In genomic region chrX:111634823-111635410, GRCh38 we compare ENCODE assay signal across 17 cellular contexts. TPM values are rescaled to one million over a fixed set of nuclear protein-coding genes. Genes with fewer than 3 reads are reported as not detected.
DNase-seq lines count a peak whose midpoint lies in the region; ATAC-seq, FAIRE-seq and TF ChIP-seq lines count a peak whose summit lies in the region.
"Had no signal": no experiment of that assay in that cellular context is flagged by ENCODE, and none has a peak within 500 bp of the region (broad histone marks: within the 10 kb centered on the region; RNA-seq: fewer than 3 reads in every experiment).

No MANE protein-coding gene starts in this region.

- peak; percentile 51 for FAIRE-seq in A549 (lab: Jason Lieb, UNC)

- no peaks in the 10 kb centered on the region for H3K9me2 ChIP-seq in SK-N-SH

- TF ChIP-seq CTCF in A549 (IDR thresholded peaks at IDR 0.05): no peak
- no peak for TF ChIP-seq CTCF in SK-N-SH (IDR thresholded peaks at IDR 0.05)
- TF ChIP-seq CTCF in fibroblast of pulmonary artery (IDR thresholded peaks at IDR 0.05; ENCODE audit: low read length, missing control alignments): no peak

- no peak for TF ChIP-seq EP300 in A549 (IDR thresholded peaks at IDR 0.05)
- TF ChIP-seq EP300 in SK-N-SH (IDR thresholded peaks at IDR 0.05; ENCODE audit: borderline replicate concordance in 1 of 2, low read depth in 1 of 2, low read length in 1 of 2): peak in 1 of 2 experiments; percentile 79; a peak in 2 of 4 replicates

- H4K20me1 ChIP-seq in SK-N-SH (ENCODE audit: insufficient read depth): no peaks in the 10 kb centered on the region

- H3K27ac ChIP-seq in A549 (no peak overlapping the region), SK-N-SH (ENCODE audit: low read depth in 2 of 2, low read length in 1 of 2) (no peak overlapping the region)

- WGBS in A549 (ENCODE audit: missing lambda C conversion rate): 38% methylated on average over 1 of the region's 1 CpG
- WGBS in SK-N-SH (ENCODE audit: low lambda C conversion rate): 28% methylated on average over 1 of the region's 1 CpG

- POLR2A ChIA-PET in A549 (lab: Yijun Ruan, JAX): no interaction called here
- POLR2A ChIA-PET in SK-N-SH (lab: Yijun Ruan, JAX): no interaction called here

- DNase-seq in A549 (ENCODE audit: low read depth in 1 of 2, low spot score in 1 of 2) (no peak), NCI-H1105 (lab: John Stamatoyannopoulos, UW) (peak; percentile 77), SK-N-SH (no peak), fibroblast of pulmonary artery (ENCODE audit: low read depth) (peak; percentile 1)
- DNase-seq in effector CD4-positive, alpha-beta T cell: no peak
- DNase-seq: ACHN; Calu3; CD4-positive, alpha-beta T cell; EL; KG1; NCI-H1092; NCI-H1930; NCI-H226; NCI-H82; SHP77 had no signal

- no peaks in the 10 kb centered on the region for H3K36me3 ChIP-seq in SK-N-SH (replicated peaks in 1 of 2; ENCODE audit: control insufficient read depth in 1 of 2, insufficient read depth in 2 of 2, low read length in 1 of 2)

- H3K79me2 ChIP-seq in SK-N-SH (ENCODE audit: insufficient read depth): no peaks in the 10 kb centered on the region

- no peak for TF ChIP-seq POLR2A in A549 (IDR thresholded peaks at IDR 0.05; ENCODE audit: low read length)

- H3F3A ChIP-seq in SK-N-SH (replicated peaks; ENCODE audit: insufficient read depth): no peaks in the 10 kb centered on the region

- no peak overlapping the region for H2AFZ ChIP-seq in SK-N-SH (ENCODE audit: low read depth)

- CTCF ChIA-PET in A549 (lab: Yijun Ruan, JAX): no interaction called here
- CTCF ChIA-PET in SK-N-SH (lab: Yijun Ruan, JAX): no interaction called here

- H3K9ac ChIP-seq in SK-N-SH: no peak overlapping the region

- no peak overlapping the region for H3K4me3 ChIP-seq in A549
- no peak overlapping the region for H3K4me3 ChIP-seq in SK-N-SH (ENCODE audit: low read depth in 2 of 2, low read length in 1 of 2)
- H3K4me3 ChIP-seq in fibroblast of pulmonary artery (replicated peaks; ENCODE audit: low read depth, low read length): no peak overlapping the region

- no peak for TF ChIP-seq RAD21 in A549 (conservative IDR thresholded peaks at IDR 0.05 in 1 of 2, IDR thresholded peaks at IDR 0.05 in 1 of 2)
- no peak for TF ChIP-seq RAD21 in SK-N-SH (IDR thresholded peaks at IDR 0.05; ENCODE audit: low read length)

- H3K27me3 ChIP-seq in SK-N-SH (ENCODE audit: insufficient read depth): no peaks in the 10 kb centered on the region

- no peak for ATAC-seq in A549
- no peak for ATAC-seq in HG02981 (IDR thresholded peaks at IDR 0.05; ENCODE audit: unreplicated experiment)
- ATAC-seq in HG03025 (IDR thresholded peaks at IDR 0.05; ENCODE audit: low FRiP score, unreplicated experiment): no peak

- H3K4me1 ChIP-seq in A549: no peaks in the 10 kb centered on the region
- H3K4me1 ChIP-seq in SK-N-SH (ENCODE audit: control insufficient read depth in 1 of 2, insufficient read depth in 2 of 2, low read depth in 1 of 2, low read length in 1 of 2): no peaks in the 10 kb centered on the region; a peak in 1 of 4 replicates

- no peak overlapping the region for H3K4me2 ChIP-seq in A549
- no peak overlapping the region for H3K4me2 ChIP-seq in SK-N-SH

- H3K9me3 ChIP-seq in A549 (no peaks in the 10 kb centered on the region), SK-N-SH (no peaks in the 10 kb centered on the region)

TF ChIP-seq in A549, 52 proteins besides CTCF, POLR2A, EP300 and RAD21 (continues in another document):
- TF ChIP-seq KDM5A (IDR thresholded peaks at IDR 0.05) (no peak), BHLHE40 (IDR thresholded peaks at IDR 0.05; ENCODE audit: low read depth, low read length) (no peak), REST (IDR thresholded peaks at IDR 0.05) (no peak), ZNF302 (CRISPR knock-in tag; IDR thresholded peaks at IDR 0.05) (no peak), HEYL (CRISPR knock-in tag; IDR thresholded peaks at IDR 0.05) (no peak), TP53 (CRISPR knock-in tag; IDR thresholded peaks at IDR 0.05) (no peak), ZSCAN20 (CRISPR knock-in tag; IDR thresholded peaks at IDR 0.05) (no peak), GATA3 (IDR thresholded peaks at IDR 0.05; ENCODE audit: borderline replicate concordance) (no peak), CHD4 (IDR thresholded peaks at IDR 0.05; ENCODE audit: borderline replicate concordance) (no peak), RNF2 (IDR thresholded peaks at IDR 0.05; ENCODE audit: borderline replicate concordance, low read depth) (no peak), TFCP2L1 (CRISPR knock-in tag; IDR thresholded peaks at IDR 0.05) (no peak), NPAS2 (CRISPR knock-in tag; IDR thresholded peaks at IDR 0.05; ENCODE audit: borderline replicate concordance) (no peak), HDAC2 (IDR thresholded peaks at IDR 0.05) (no peak), RARB (CRISPR knock-in tag; IDR thresholded peaks at IDR 0.05) (no peak)

TF ChIP-seq in SK-N-SH, 30 proteins besides CTCF, POLR2A, EP300 and RAD21:
- TF ChIP-seq MEF2A (IDR thresholded peaks at IDR 0.05; ENCODE audit: borderline replicate concordance, low read depth) (no peak), MXI1 (IDR thresholded peaks at IDR 0.05; ENCODE audit: low read depth, low read length) (no peak), TEAD4 (IDR thresholded peaks at IDR 0.05; ENCODE audit: borderline replicate concordance, insufficient read depth) (no peak), GATA2 (CRISPR knock-in tag; IDR thresholded peaks at IDR 0.05) (peak; percentile 45), ELF1 (IDR thresholded peaks at IDR 0.05) (no peak), SMC3 (IDR thresholded peaks at IDR 0.05; ENCODE audit: low read depth, low read length) (no peak), TCF12 (IDR thresholded peaks at IDR 0.05) (no peak), GABPA (IDR thresholded peaks at IDR 0.05; ENCODE audit: low read depth) (no peak), RCOR1 (IDR thresholded peaks at IDR 0.05; ENCODE audit: low read length) (peak; percentile 80), FOXM1 (IDR thresholded peaks at IDR 0.05; ENCODE audit: low read depth) (no peak)
- TF ChIP-seq, protein P1, sequence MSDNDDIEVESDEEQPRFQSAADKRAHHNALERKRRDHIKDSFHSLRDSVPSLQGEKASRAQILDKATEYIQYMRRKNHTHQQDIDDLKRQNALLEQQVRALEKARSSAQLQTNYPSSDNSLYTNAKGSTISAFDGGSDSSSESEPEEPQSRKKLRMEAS (IDR thresholded peaks at IDR 0.05; ENCODE audit: low read depth): no peak
- TF ChIP-seq, protein P2, sequence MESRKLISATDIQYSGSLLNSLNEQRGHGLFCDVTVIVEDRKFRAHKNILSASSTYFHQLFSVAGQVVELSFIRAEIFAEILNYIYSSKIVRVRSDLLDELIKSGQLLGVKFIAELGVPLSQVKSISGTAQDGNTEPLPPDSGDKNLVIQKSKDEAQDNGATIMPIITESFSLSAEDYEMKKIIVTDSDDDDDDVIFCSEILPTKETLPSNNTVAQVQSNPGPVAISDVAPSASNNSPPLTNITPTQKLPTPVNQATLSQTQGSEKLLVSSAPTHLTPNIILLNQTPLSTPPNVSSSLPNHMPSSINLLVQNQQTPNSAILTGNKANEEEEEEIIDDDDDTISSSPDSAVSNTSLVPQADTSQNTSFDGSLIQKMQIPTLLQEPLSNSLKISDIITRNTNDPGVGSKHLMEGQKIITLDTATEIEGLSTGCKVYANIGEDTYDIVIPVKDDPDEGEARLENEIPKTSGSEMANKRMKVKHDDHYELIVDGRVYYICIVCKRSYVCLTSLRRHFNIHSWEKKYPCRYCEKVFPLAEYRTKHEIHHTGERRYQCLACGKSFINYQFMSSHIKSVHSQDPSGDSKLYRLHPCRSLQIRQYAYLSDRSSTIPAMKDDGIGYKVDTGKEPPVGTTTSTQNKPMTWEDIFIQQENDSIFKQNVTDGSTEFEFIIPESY (IDR thresholded peaks at IDR 0.05; ENCODE audit: borderline replicate concordance, low read depth): no peak
TF ChIP-seq in SK-N-SH: peak in this region for 2.

RNA-seq across cellular contexts. Expression of gene ALG13, which starts 46.1 kb away (rescaled TPM):
- polyA plus RNA-seq in A549 (2011; rRNA removed) (136 and 149 TPM in 2 replicates), A549 (2017; fragmentation: RNase III; extraction: RNeasy Plus Mini Kit Qiagen cat#74134 plus additional on column Dnase treatment) (43.0 to 49.7 TPM (median 49.4 TPM) in 3 replicates), SK-N-SH (2012; rRNA removed) (76.7 and 89.7 TPM in 2 replicates)
- polyA plus RNA-seq in A549 (2012; cell fraction: cytosol; rRNA removed): 58.9 and 63.1 TPM in 2 replicates
- 51.9 and 68.0 TPM in 2 replicates for polyA plus RNA-seq in A549 (2012; cell fraction: nucleus; rRNA removed)
- 78.7 and 91.6 TPM in 2 replicates for polyA minus RNA-seq in A549 (2011; rRNA and poly(A)+ RNA removed)
- polyA plus RNA-seq in SK-N-SH (2012; cell fraction: cytosol; rRNA removed): 73.0 and 102 TPM in 2 replicates
- 268 and 303 TPM in 2 replicates for polyA plus RNA-seq in SK-N-SH (2012; cell fraction: nucleus; rRNA removed)

Comparison
In these comparisons a context has a peak if more than half of its experiments do, and no peak if none do; other contexts are left out.
1. DNase-seq: peak in NCI-H1105 (single experiment) and fibroblast of pulmonary artery (single experiment); none in A549 (0 of 2), SK-N-SH (single experiment) and effector CD4-positive, alpha-beta T cell (single experiment).
2. Of the 12 proteins assayed by ChIP-seq in both A549 and SK-N-SH: peak only in A549: none; only in SK-N-SH: RCOR1; in both: none; in neither: 10; mixed calls (peak in some experiments, not most) for 1.